8 cellular contexts compared by ENCODE assay signal in the genomic region with DNA sequence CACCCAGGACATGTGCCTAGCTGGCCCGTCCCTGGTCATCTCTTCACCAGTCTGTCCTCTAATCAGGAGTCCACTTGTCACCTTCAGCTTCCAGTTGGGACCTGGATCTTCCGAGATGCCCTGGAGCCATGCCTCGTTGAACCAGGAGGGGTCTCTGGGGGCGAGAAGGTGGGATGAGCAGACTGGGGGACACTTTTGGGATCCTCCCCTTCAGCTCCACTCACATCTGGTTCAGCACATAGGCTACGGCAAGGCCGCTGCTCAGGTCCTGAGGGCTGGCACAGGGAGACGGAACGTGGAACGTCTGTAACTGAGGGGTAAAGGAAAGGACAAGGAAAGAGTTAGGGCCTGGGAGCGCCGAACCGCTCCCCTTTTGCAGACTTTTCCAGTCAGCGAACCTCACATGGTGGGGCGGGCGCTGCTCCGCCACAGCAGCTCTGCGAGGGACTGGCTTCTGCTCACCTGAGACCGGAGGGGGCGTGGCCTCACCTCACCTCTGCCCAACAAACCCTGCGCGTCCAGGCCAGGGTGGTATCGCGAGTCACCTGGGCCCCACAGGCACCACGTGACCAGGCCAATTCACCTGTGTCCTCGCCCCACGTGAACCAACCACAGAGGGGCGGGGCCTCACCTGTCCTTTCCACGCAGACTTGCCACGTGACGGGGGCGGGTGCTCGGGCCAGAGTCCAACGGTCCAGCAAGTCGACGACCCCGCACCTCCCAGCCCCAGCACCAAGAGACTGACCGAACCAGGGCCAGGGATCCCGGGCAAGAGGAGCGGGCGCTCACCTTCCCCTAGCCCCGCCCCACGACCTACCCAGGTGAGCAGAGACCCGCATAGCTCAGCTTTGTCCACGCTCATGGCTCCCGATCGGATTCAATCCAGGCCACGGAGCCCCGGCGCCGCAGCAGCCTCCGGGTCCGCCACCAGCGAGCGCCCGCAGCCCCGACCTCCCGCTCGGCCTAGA. TPM values are rescaled to one million over a fixed set of nuclear protein-coding genes. Genes with fewer than 3 reads are reported as not detected.
A peak's percentile ranks its signal among the peaks of the same experiment; 100 is the strongest.
DNase-seq lines count a peak whose midpoint lies in the region; ATAC-seq, FAIRE-seq and TF ChIP-seq lines count a peak whose summit lies in the region.

A gene with protein sequence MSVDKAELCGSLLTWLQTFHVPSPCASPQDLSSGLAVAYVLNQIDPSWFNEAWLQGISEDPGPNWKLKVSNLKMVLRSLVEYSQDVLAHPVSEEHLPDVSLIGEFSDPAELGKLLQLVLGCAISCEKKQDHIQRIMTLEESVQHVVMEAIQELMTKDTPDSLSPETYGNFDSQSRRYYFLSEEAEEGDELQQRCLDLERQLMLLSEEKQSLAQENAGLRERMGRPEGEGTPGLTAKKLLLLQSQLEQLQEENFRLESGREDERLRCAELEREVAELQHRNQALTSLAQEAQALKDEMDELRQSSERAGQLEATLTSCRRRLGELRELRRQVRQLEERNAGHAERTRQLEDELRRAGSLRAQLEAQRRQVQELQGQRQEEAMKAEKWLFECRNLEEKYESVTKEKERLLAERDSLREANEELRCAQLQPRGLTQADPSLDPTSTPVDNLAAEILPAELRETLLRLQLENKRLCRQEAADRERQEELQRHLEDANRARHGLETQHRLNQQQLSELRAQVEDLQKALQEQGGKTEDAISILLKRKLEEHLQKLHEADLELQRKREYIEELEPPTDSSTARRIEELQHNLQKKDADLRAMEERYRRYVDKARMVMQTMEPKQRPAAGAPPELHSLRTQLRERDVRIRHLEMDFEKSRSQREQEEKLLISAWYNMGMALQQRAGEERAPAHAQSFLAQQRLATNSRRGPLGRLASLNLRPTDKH (minus strand): TSS at position 965 of the 968 bp plus-strand sequence. CDS start 103 bp downstream, at position 862.

- H3K36me3 ChIP-seq in skeletal muscle satellite cell (ENCODE audit: insufficient read depth, low read length): no peaks in the 10 kb centered on the region

- TF ChIP-seq CTCF in AG04449 (IDR thresholded peaks at IDR 0.05; ENCODE audit: insufficient read depth, low read length, missing control alignments): no peak
- no peak for TF ChIP-seq CTCF in astrocyte of the spinal cord (IDR thresholded peaks at IDR 0.05; ENCODE audit: low read depth, low read length)

- H3K4me2 ChIP-seq in skeletal muscle satellite cell (ENCODE audit: low read length): peak within 1 kb of the TSS; percentile 98

- H3K9me3 ChIP-seq in iPS-18c (ENCODE audit: control insufficient read depth, insufficient read depth, low read length) (no peaks in the 10 kb centered on the region), skeletal muscle satellite cell (replicated peaks; ENCODE audit: low read length) (no peaks in the 10 kb centered on the region)

- CTCF ChIA-PET in AG04449 (lab: Yijun Ruan, JAX): interaction anchor here (1.2 to 29.3 kb wide), 9 partner anchors 8 to 73 kb away, joined by 3 to 1565 read pairs (median 8); partner anchors contain the start of genes JUNB, PRDX2, RNASEH2A and THSD8

- no peaks in the 10 kb centered on the region for H3K27me3 ChIP-seq in skeletal muscle satellite cell (ENCODE audit: control insufficient read depth, insufficient read depth, low read length)

- peak; percentile 19; the same call in 1 of the 2 replicates for TF ChIP-seq POLR2A in H54 (IDR thresholded peaks at IDR 0.05; ENCODE audit: low read depth, low read length)

- peak within 1 kb of the TSS; percentile 80 for H3K9ac ChIP-seq in skeletal muscle satellite cell (ENCODE audit: low read depth, low read length)

- POLR2A ChIA-PET in AG04449 (lab: Yijun Ruan, JAX): interaction anchor here (2.7 kb wide), 1 partner anchor 17 kb away, joined by 21 read pairs; the partner anchor contains the start of gene JUNB

- ATAC-seq in GM18520 (IDR thresholded peaks at IDR 0.05; ENCODE audit: unreplicated experiment): no peak

- no peak for FAIRE-seq in H54 (lab: Jason Lieb, UNC)

- DNase-seq in AG04449 (ENCODE audit: low read depth, low spot score): no peak
- DNase-seq in H54 (ENCODE audit: insufficient read length, low spot score): no peak
- DNase-seq in NCI-H345 treated with DMSO at 0.1 percent for 48 hours (lab: John Stamatoyannopoulos, UW; ENCODE audit: unreplicated experiment): peak; percentile 24
- DNase-seq in astrocyte of the spinal cord (ENCODE audit: low read depth, low spot score): no peak
- DNase-seq in superior temporal gyrus (ENCODE audit: extremely low spot score): no peak

- H3K4me3 ChIP-seq in AG04449 (ENCODE audit: low read depth, low read length): peak within 1 kb of the TSS; percentile 86
- H3K4me3 ChIP-seq in astrocyte of the spinal cord (ENCODE audit: low read depth, low read length): peak within 1 kb of the TSS; percentile 67
- peak within 1 kb of the TSS; percentile 81 for H3K4me3 ChIP-seq in iPS-18c (ENCODE audit: insufficient read depth, low read depth, low read length)
- peak within 1 kb of the TSS; percentile 85 for H3K4me3 ChIP-seq in skeletal muscle satellite cell (ENCODE audit: low read length)

- in situ Hi-C loops in astrocyte of the spinal cord (cut with HindIII; ENCODE audit: low sequenced_read_pairs): no loop called here

- peaks cover 29% of the 10 kb centered on the region for H3K4me1 ChIP-seq in skeletal muscle satellite cell (ENCODE audit: control insufficient read depth, insufficient read depth, low read length)

RNA-seq across cellular contexts. Expression of the gene that starts here (rescaled TPM):
- 9.1 and 12.2 TPM in 2 replicates for total RNA-seq in skeletal muscle satellite cell (2012; rRNA removed)
